ENCODE assay signal across 22 cellular contexts in genomic region chr1:5331101-5331500, GRCh38.
"Had no signal": no experiment of that assay in that cellular context is flagged by ENCODE, and none has a peak within 500 bp of the region (broad histone marks: within the 10 kb centered on the region; RNA-seq: fewer than 3 reads in every experiment).

No MANE protein-coding gene starts in this region.

- H3K9me3 ChIP-seq: testis had no signal

- H3K27ac Mint-ChIP-seq: endodermal cell; natural killer cell; neural progenitor cell; stimulated activated naive B cell treated with anti-CD40 and anti-IgM and Interleukin-4, amounts not matched to agents 10 μg/mL and 1 μg/mL and 100 μg/mL, for 72 hours had no signal

- H3K4me1 ChIP-seq: foreskin keratinocyte, neural progenitor cell, testis, tibial nerve had no signal

- H3K27me3 ChIP-seq: foreskin keratinocyte, neural progenitor cell, testis, tibial nerve had no signal

- ATAC-seq: foreskin keratinocyte; left colon; left ventricle myocardium superior; sciatic nerve; stimulated activated naive B cell treated with anti-CD40 and anti-IgM and Interleukin-4, amounts not matched to agents 10 μg/mL and 1 μg/mL and 100 μg/mL, for 72 hours; stimulated activated naive CD8-positive, alpha-beta T cell treated with anti-CD3 and anti-CD28 coated beads, Interleukin-15, amount 100 ng/mL, for 72 hours had no signal

- H2AFZ ChIP-seq: neural progenitor cell had no signal

- H3K4me2 ChIP-seq: neural progenitor cell had no signal

- H3K36me3 ChIP-seq: neural progenitor cell, spleen, tibial nerve had no signal

- DNase-seq: cerebellar nuclear complex; dermis blood vessel endothelial cell; endodermal cell; erythroblast; foreskin keratinocyte; kidney; left colon; left ventricle myocardium superior; mesenchymal stem cell; natural killer cell; occipital lobe; spleen; stimulated activated CD4-positive, alpha-beta T cell treated with anti-CD3 and anti-CD28 coated beads, Interleukin-15, amount 100 ng/mL, for 24 hours; stimulated activated CD4-positive, alpha-beta T cell treated with anti-CD3 and anti-CD28 coated beads, Interleukin-1b, Interleukin-23, amount 100 ng/mL, for 48 hours; stimulated activated CD4-positive, alpha-beta T cell treated with anti-CD3 and anti-CD28 coated beads, Interleukin-4, amount 100 ng/mL, for 24 hours; stimulated activated naive B cell treated with anti-CD40 and anti-IgM and Interleukin-4, amounts not matched to agents 10 μg/mL and 1 μg/mL and 100 μg/mL, for 72 hours; stimulated activated naive CD8-positive, alpha-beta T cell treated with anti-CD3 and anti-CD28 coated beads, Interleukin-15, amount 100 ng/mL, for 72 hours; testis had no signal

- H3K4me1 Mint-ChIP-seq: endodermal cell; neural progenitor cell; stimulated activated naive B cell treated with anti-CD40 and anti-IgM and Interleukin-4, amounts not matched to agents 10 μg/mL and 1 μg/mL and 100 μg/mL, for 72 hours had no signal

- H3K27me3 Mint-ChIP-seq: stimulated activated naive CD8-positive, alpha-beta T cell treated with anti-CD3 and anti-CD28 coated beads, Interleukin-15, amount 100 ng/mL, for 72 hours had no signal

- H3K36me3 Mint-ChIP-seq: natural killer cell; neural progenitor cell; stimulated activated naive B cell treated with anti-CD40 and anti-IgM and Interleukin-4, amounts not matched to agents 10 μg/mL and 1 μg/mL and 100 μg/mL, for 72 hours had no signal

- H3K9ac ChIP-seq: neural progenitor cell had no signal

- H3K4me3 Mint-ChIP-seq: endodermal cell; natural killer cell; neural progenitor cell; stimulated activated naive B cell treated with anti-CD40 and anti-IgM and Interleukin-4, amounts not matched to agents 10 μg/mL and 1 μg/mL and 100 μg/mL, for 72 hours; stimulated activated naive CD8-positive, alpha-beta T cell treated with anti-CD3 and anti-CD28 coated beads, Interleukin-15, amount 100 ng/mL, for 72 hours had no signal

- H3K4me3 ChIP-seq: lung, neural progenitor cell, spleen, testis, tibial nerve had no signal

- H3K27ac ChIP-seq: foreskin keratinocyte, neural progenitor cell, testis, tibial nerve had no signal
